ENCODE assay signal across 6 cellular contexts in genomic region chr7:106851632-106852031, GRCh38. TPM values are rescaled to one million over a fixed set of nuclear protein-coding genes. Genes with fewer than 3 reads are reported as not detected.
"Had no signal": no experiment of that assay in that cellular context is flagged by ENCODE, and none has a peak within 500 bp of the region (broad histone marks: within the 10 kb centered on the region; RNA-seq: fewer than 3 reads in every experiment).

No MANE protein-coding gene starts in this region.

RNA-seq across cellular contexts. Expression of gene PIK3CG, which starts 13.4 kb away (rescaled TPM):
- total RNA-seq: GM23248, GM23338, H1, H4, H9, HFFc6 had no signal
- polyA plus RNA-seq: GM23248, GM23338, H1 had no signal
